In genomic region chr10:111821876-111822275, GRCh38 we compare ENCODE assay signal across 24 cellular contexts.
"Had no signal": no experiment of that assay in that cellular context is flagged by ENCODE, and none has a peak within 500 bp of the region (broad histone marks: within the 10 kb centered on the region; RNA-seq: fewer than 3 reads in every experiment).

No MANE protein-coding gene starts in this region.

- ATAC-seq: activated CD8-positive, alpha-beta memory T cell treated with anti-CD3 and anti-CD28 coated beads, Interleukin-2, amount 10 ng/mL, durations not matched to agents 7 days and 5 days; activated CD8-positive, alpha-beta T cell treated with anti-CD3 and anti-CD28 coated beads for 36 hours; activated naive CD8-positive, alpha-beta T cell treated with anti-CD3 and anti-CD28 coated beads, Interleukin-2, amount 50 U/mL, for 24 hours; heart right ventricle; left lobe of liver; lower lobe of right lung had no signal

- H3K79me2 ChIP-seq: parathyroid adenoma had no signal

- H3K4me1 Mint-ChIP-seq: activated CD4-positive, alpha-beta T cell treated with anti-CD3 and anti-CD28 coated beads, Interleukin-2, amount 10 ng/mL, durations not matched to agents 7 days and 5 days; activated CD8-positive, alpha-beta memory T cell treated with anti-CD3 and anti-CD28 coated beads, Interleukin-2, amount 10 ng/mL, durations not matched to agents 7 days and 5 days; activated naive CD8-positive, alpha-beta T cell treated with anti-CD3 and anti-CD28 coated beads, Interleukin-2, amount 50 U/mL, for 24 hours; endodermal cell had no signal

- H3K4me2 ChIP-seq: SK-N-SH had no signal

- H3K4me1 ChIP-seq: colonic mucosa, heart right ventricle, lower lobe of right lung, parathyroid adenoma, spleen, thyroid gland had no signal

- H3K9ac ChIP-seq: parathyroid adenoma, SK-N-SH had no signal

- H3K36me3 Mint-ChIP-seq: activated CD8-positive, alpha-beta memory T cell treated with anti-CD3 and anti-CD28 coated beads, Interleukin-2, amount 10 ng/mL, durations not matched to agents 7 days and 5 days had no signal

- H3K27ac ChIP-seq: brain microvascular endothelial cell, colonic mucosa, heart right ventricle, lower lobe of right lung, parathyroid adenoma, spleen, thyroid gland, WERI-Rb-1 had no signal

- H3K27me3 ChIP-seq: brain microvascular endothelial cell, colonic mucosa, heart right ventricle, spleen, thyroid gland had no signal

- H3K27ac Mint-ChIP-seq: activated CD4-positive, alpha-beta T cell treated with anti-CD3 and anti-CD28 coated beads, Interleukin-2, amount 10 ng/mL, durations not matched to agents 7 days and 5 days; activated CD8-positive, alpha-beta memory T cell treated with anti-CD3 and anti-CD28 coated beads, Interleukin-2, amount 10 ng/mL, durations not matched to agents 7 days and 5 days; activated CD8-positive, alpha-beta T cell treated with anti-CD3 and anti-CD28 coated beads for 36 hours; activated naive CD8-positive, alpha-beta T cell treated with anti-CD3 and anti-CD28 coated beads, Interleukin-2, amount 50 U/mL, for 24 hours; endodermal cell had no signal

- H3K4me3 Mint-ChIP-seq: activated CD4-positive, alpha-beta T cell treated with anti-CD3 and anti-CD28 coated beads, Interleukin-2, amount 10 ng/mL, durations not matched to agents 7 days and 5 days; activated CD8-positive, alpha-beta memory T cell treated with anti-CD3 and anti-CD28 coated beads, Interleukin-2, amount 10 ng/mL, durations not matched to agents 7 days and 5 days; activated CD8-positive, alpha-beta T cell treated with anti-CD3 and anti-CD28 coated beads for 36 hours; activated naive CD8-positive, alpha-beta T cell treated with anti-CD3 and anti-CD28 coated beads, Interleukin-2, amount 50 U/mL, for 24 hours; endodermal cell; nephron had no signal

- H3K36me3 ChIP-seq: brain microvascular endothelial cell, colonic mucosa, heart right ventricle, lower lobe of right lung, spleen, thyroid gland, WERI-Rb-1 had no signal

- H2AFZ ChIP-seq: parathyroid adenoma had no signal

- DNase-seq: activated CD4-positive, alpha-beta T cell treated with anti-CD3 and anti-CD28 coated beads, Interleukin-2, amount 10 ng/mL, durations not matched to agents 7 days and 5 days; activated CD4-positive, CD25-positive, alpha-beta regulatory T cell treated with anti-CD3 and anti-CD28 coated beads, Interleukin-2, amount 50 U/mL, for 72 hours; activated CD8-positive, alpha-beta memory T cell treated with anti-CD3 and anti-CD28 coated beads, Interleukin-2, amount 10 ng/mL, durations not matched to agents 7 days and 5 days; activated CD8-positive, alpha-beta T cell treated with anti-CD3 and anti-CD28 coated beads for 36 hours; activated effector memory CD4-positive, alpha-beta T cell treated with anti-CD3 and anti-CD28 coated beads, Interleukin-2, amount 50 U/mL, for 16 hours; activated naive CD4-positive, alpha-beta T cell treated with anti-CD3 and anti-CD28 coated beads, Interleukin-2, amount 50 U/mL, for 16 hours; activated naive CD8-positive, alpha-beta T cell treated with anti-CD3 and anti-CD28 coated beads, Interleukin-2, amount 50 U/mL, for 24 hours; activated T-cell treated with anti-CD3 and anti-CD28 coated beads for 4 hours; brain microvascular endothelial cell; central memory CD4-positive, alpha-beta T cell; colonic mucosa; endodermal cell; heart right ventricle; kidney; lower lobe of right lung; SK-N-SH; spleen; stimulated activated CD4-positive, alpha-beta T cell treated with anti-CD3 and anti-CD28 coated beads, Interleukin-4, amount 100 ng/mL, for 1 hour; stimulated activated naive CD4-positive, alpha-beta T cell; thyroid gland; WERI-Rb-1 had no signal

- H3K4me3 ChIP-seq: colonic mucosa, heart right ventricle, lower lobe of right lung, spleen, thyroid gland had no signal

- H3K27me3 Mint-ChIP-seq: activated CD4-positive, alpha-beta T cell treated with anti-CD3 and anti-CD28 coated beads, Interleukin-2, amount 10 ng/mL, durations not matched to agents 7 days and 5 days; activated CD8-positive, alpha-beta memory T cell treated with anti-CD3 and anti-CD28 coated beads, Interleukin-2, amount 10 ng/mL, durations not matched to agents 7 days and 5 days; activated CD8-positive, alpha-beta T cell treated with anti-CD3 and anti-CD28 coated beads for 36 hours; activated naive CD8-positive, alpha-beta T cell treated with anti-CD3 and anti-CD28 coated beads, Interleukin-2, amount 50 U/mL, for 24 hours had no signal

- H3K9me3 ChIP-seq: colonic mucosa, heart right ventricle, lower lobe of right lung, SK-N-SH, thyroid gland had no signal

- H3K9me3 Mint-ChIP-seq: activated CD4-positive, alpha-beta T cell treated with anti-CD3 and anti-CD28 coated beads, Interleukin-2, amount 10 ng/mL, durations not matched to agents 7 days and 5 days; activated CD8-positive, alpha-beta T cell treated with anti-CD3 and anti-CD28 coated beads for 36 hours; activated naive CD8-positive, alpha-beta T cell treated with anti-CD3 and anti-CD28 coated beads, Interleukin-2, amount 50 U/mL, for 24 hours; endodermal cell had no signal
